In genomic region chr2:170873035-170873692, GRCh38 we compare ENCODE assay signal across 8 cellular contexts. TPM values are rescaled to one million over a fixed set of nuclear protein-coding genes. Genes with fewer than 3 reads are reported as not detected.
DNase-seq lines count a peak whose midpoint lies in the region; ATAC-seq and TF ChIP-seq lines count a peak whose summit lies in the region.

No MANE protein-coding gene starts in this region.

- no peak overlapping the region for H3K4ac ChIP-seq in trophoblast cell (ENCODE audit: low read depth, low read length)

- H3K36me3 ChIP-seq in Karpas-422 (ENCODE audit: insufficient read depth, low read length) (no peaks in the 10 kb centered on the region), trophoblast cell (ENCODE audit: control insufficient read depth in 1 of 2, insufficient read depth in 2 of 2, low read length in 2 of 2) (no peaks in the 10 kb centered on the region), transverse colon (no peaks in the 10 kb centered on the region)

- no peak overlapping the region for H4K8ac ChIP-seq in trophoblast cell (ENCODE audit: low read depth, low read length)

- H3K4me1 ChIP-seq in Karpas-422 (ENCODE audit: low read length) = peaks cover 6% of the 10 kb centered on the region; the same call in 1 of the 2 replicates
- peaks cover 0 to 2% of the 10 kb centered on the region in 2 experiments for H3K4me1 ChIP-seq in trophoblast cell (ENCODE audit: control insufficient read depth in 1 of 2, insufficient read depth in 2 of 2, low read length in 2 of 2)
- no peaks in the 10 kb centered on the region for H3K4me1 ChIP-seq in transverse colon

- H4K12ac ChIP-seq in trophoblast cell (ENCODE audit: low read depth, low read length) = no peak overlapping the region

- H3K14ac ChIP-seq in trophoblast cell (ENCODE audit: low read length) = no peak overlapping the region

- no peak overlapping the region for H3K23ac ChIP-seq in trophoblast cell (ENCODE audit: low read length)

- H3K27ac ChIP-seq in Karpas-422 (ENCODE audit: low read length) (no peak overlapping the region), trophoblast cell (ENCODE audit: low read depth, low read length) (no peak overlapping the region), transverse colon (no peak overlapping the region)

- in situ Hi-C loops in SK-MEL-5 (cut with HindIII; ENCODE audit: low pct_unique_long_range_greater_than_20kb, low sequenced_read_pairs) (no loop called here), transverse colon (cut with MboI; ENCODE audit: low pct_ligation_motif_present in 1 of 4, low pct_unique_long_range_greater_than_20kb in 1 of 4, low sequenced_read_pairs in 3 of 4) (no loop called here)

- TF ChIP-seq CTCF in transverse colon (IDR thresholded peaks at IDR 0.05) = peak; percentile 66 to 92 (median 81)

- intact Hi-C loops in head of caudate nucleus (cut with DNase I) (no loop called here), transverse colon (cut with DNase I; ENCODE audit: low total_unique reads) (no loop called here)

- H4K91ac ChIP-seq in trophoblast cell (ENCODE audit: low read depth, low read length) = no peak overlapping the region

- H3K9ac ChIP-seq in Karpas-422 (ENCODE audit: low read length) (peak overlapping the region; percentile 51), trophoblast cell (ENCODE audit: low read length) (no peak overlapping the region)

- H3K27me3 ChIP-seq in Karpas-422 (ENCODE audit: low read length) = no peaks in the 10 kb centered on the region
- H3K27me3 ChIP-seq in trophoblast cell (ENCODE audit: insufficient read depth, low read length) = no peaks in the 10 kb centered on the region
- no peaks in the 10 kb centered on the region for H3K27me3 ChIP-seq in transverse colon

- ATAC-seq in GM21723 (IDR thresholded peaks at IDR 0.05; ENCODE audit: unreplicated experiment) = peak; percentile 92

- H3K4me3 ChIP-seq in Karpas-422 (ENCODE audit: low read length) (peak overlapping the region; percentile 42; the same call in 1 of the 2 replicates), trophoblast cell (ENCODE audit: low read depth, low read length) (no peak overlapping the region), transverse colon (peak overlapping the region in 2 of 4 donors; percentile 12 to 32)

- H3K4me2 ChIP-seq in Karpas-422 (ENCODE audit: low read depth, low read length, poor library complexity, severe bottlenecking) = peak overlapping the region; percentile 62
- peak overlapping the region; percentile 48 for H3K4me2 ChIP-seq in trophoblast cell (ENCODE audit: low read length)

- TF ChIP-seq EP300 in transverse colon (IDR thresholded peaks at IDR 0.05; ENCODE audit: low read depth) = no peak

- H2AFZ ChIP-seq in Karpas-422 (ENCODE audit: low read length) (peak overlapping the region; percentile 95), trophoblast cell (ENCODE audit: insufficient read depth, low read length, poor library complexity) (no peak overlapping the region)

- H3K79me2 ChIP-seq in Karpas-422 (ENCODE audit: low read length) = no peaks in the 10 kb centered on the region
- H3K79me2 ChIP-seq in trophoblast cell (ENCODE audit: control insufficient read depth, insufficient read depth, low read length, poor library complexity) = no peaks in the 10 kb centered on the region

- no peaks in the 10 kb centered on the region for H4K20me1 ChIP-seq in Karpas-422 (ENCODE audit: insufficient read depth, low read depth, low read length)

- H3K18ac ChIP-seq in trophoblast cell (ENCODE audit: low read length) = no peak overlapping the region

- no peak for TF ChIP-seq POLR2A in transverse colon (IDR thresholded peaks at IDR 0.05)

- H2AK5ac ChIP-seq in trophoblast cell (ENCODE audit: low read length) = no peak overlapping the region

- no peak overlapping the region for H2BK120ac ChIP-seq in trophoblast cell (ENCODE audit: insufficient read depth, low read length, poor library complexity)

- H3K9me3 ChIP-seq in Karpas-422 (ENCODE audit: low read length) = no peaks in the 10 kb centered on the region
- H3K9me3 ChIP-seq in trophoblast cell (ENCODE audit: insufficient read depth, low read depth, low read length) = peaks cover 2% of the 10 kb centered on the region
- no peaks in the 10 kb centered on the region for H3K9me3 ChIP-seq in transverse colon

- no peaks in the 10 kb centered on the region for H3K79me1 ChIP-seq in trophoblast cell (ENCODE audit: low read length)

- H2BK5ac ChIP-seq in trophoblast cell (ENCODE audit: low read depth, low read length, poor library complexity) = no peak overlapping the region

- no peaks in the 10 kb centered on the region for H3K9me2 ChIP-seq in Karpas-422 (replicated peaks; ENCODE audit: insufficient read depth, low read length)

- WGBS in trophoblast cell (ENCODE audit: extremely low coverage, insufficient coverage, insufficient read length) = no CpG with 5 or more reads among the region's 13 CpGs
- 0 to 21% methylated on average over 1 to 13 of the region's 13 CpGs for WGBS in transverse colon (ENCODE audit: low coverage in 1 of 2), 2 donors

- H2BK12ac ChIP-seq in trophoblast cell (ENCODE audit: low read length) = no peak overlapping the region

- DNase-seq in EH (ENCODE audit: low read depth) = peak; percentile 69
- peak; percentile 86 for DNase-seq in Karpas-422
- DNase-seq in SK-MEL-5 (ENCODE audit: low read depth, low spot score) = peak; percentile 97
- DNase-seq in activated naive CD4-positive, alpha-beta T cell treated with anti-CD3 and anti-CD28 coated beads, Interleukin-2, amount 50 U/mL, for 16 hours = peak; percentile 75
- peak; percentile 49 to 89 (median 74) for DNase-seq in head of caudate nucleus
- peak; percentile 67 to 83 for DNase-seq in trophoblast cell
- DNase-seq in transverse colon = peak; percentile 70

RNA-seq across cellular contexts. Expression of gene GORASP2, which starts 55.9 kb away (rescaled TPM):
- total RNA-seq in Karpas-422 (2014; rRNA removed; shearing (Covaris generic); ENCODE audit: low replicate concordance) = 24.0 and 34.3 TPM in 2 replicates
- total RNA-seq in SK-MEL-5 (2014; rRNA removed; shearing (Covaris generic)) = 27.0 and 36.6 TPM in 2 replicates
- 71.2 and 85.3 TPM in 2 replicates for polyA plus RNA-seq in SK-MEL-5 (2015; cell fraction: cytosol; rRNA removed)
- 34.9 and 45.0 TPM in 2 replicates for polyA plus RNA-seq in SK-MEL-5 (2015; cell fraction: nucleus; rRNA removed)
- 158 and 169 TPM in 2 replicates for polyA plus RNA-seq in trophoblast cell (2013)
- total RNA-seq in transverse colon = 10 to 100 TPM; 14.7 to 43.7 (median 29.4) TPM

RNA-seq across cellular contexts. Expression of gene GAD1, which starts 56.5 kb away (rescaled TPM):
- 7.1 and 7.7 TPM in 2 replicates for total RNA-seq in Karpas-422 (2014; rRNA removed; shearing (Covaris generic); ENCODE audit: low replicate concordance)
- 18.1 and 23.5 TPM in 2 replicates for total RNA-seq in SK-MEL-5 (2014; rRNA removed; shearing (Covaris generic))
- polyA plus RNA-seq in SK-MEL-5 (2015; cell fraction: cytosol; rRNA removed) = 30.3 and 39.1 TPM in 2 replicates
- 120 and 143 TPM in 2 replicates for polyA plus RNA-seq in SK-MEL-5 (2015; cell fraction: nucleus; rRNA removed)
- polyA plus RNA-seq in trophoblast cell (2013) = 0.44 and 0.51 TPM in 2 replicates
- not detected for total RNA-seq in transverse colon
